ENCODE assay signal across 19 cellular contexts in genomic region chr2:235541016-235541415, GRCh38. TPM values are rescaled to one million over a fixed set of nuclear protein-coding genes. Genes with fewer than 3 reads are reported as not detected.
DNase-seq lines count a peak whose midpoint lies in the region; ATAC-seq and TF ChIP-seq lines count a peak whose summit lies in the region.
"Had no signal": no experiment of that assay in that cellular context is flagged by ENCODE, and none has a peak within 500 bp of the region (broad histone marks: within the 10 kb centered on the region; RNA-seq: fewer than 3 reads in every experiment).

No MANE protein-coding gene starts in this region.

- intact Hi-C loops in mucosa of descending colon (cut with DNase I, micrococcal nuclease), result no loop called here

- TF ChIP-seq CTCF in VCaP (conservative IDR thresholded peaks at IDR 0.05), result no peak
- TF ChIP-seq CTCF in mucosa of descending colon (IDR thresholded peaks at IDR 0.05), result no peak

- peak; percentile 42 for ATAC-seq in mucosa of descending colon

- no peaks in the 10 kb centered on the region for H3K9me3 ChIP-seq in mucosa of descending colon
- H3K9me3 ChIP-seq: Caco-2 had no signal

- H3K36me3 ChIP-seq in mucosa of descending colon (ENCODE audit: low read depth), result no peaks in the 10 kb centered on the region

- DNase-seq in DMS 273 (lab: John Stamatoyannopoulos, UW; ENCODE audit: unreplicated experiment) (peak; percentile 89), NCI-H2171 treated with DMSO at 0.1 percent for 48 hours (lab: John Stamatoyannopoulos, UW) (peak; percentile 61), mucosa of descending colon (peak in 2 of 3 donors; percentile 27 to 74), T1000 (lab: John Stamatoyannopoulos, UW) (no peak), NCI-H2081 (lab: John Stamatoyannopoulos, UW) (no peak)
- DNase-seq in activated CD4-positive, alpha-beta T cell treated with anti-CD3 and anti-CD28 coated beads, Interleukin-2, amount 50 U/mL, for 4 hours, result no peak
- DNase-seq: Caco-2; CD4-positive, CD25-positive, alpha-beta regulatory T cell; DMS79 treated with DMSO at 0.1 percent for 48 hours; H7; NCI-H1417; NCI-H1930; NCI-H226; NCI-H774; PC-9; Right ventricle myocardium superior had no signal

- peak overlapping the region; percentile 92 for H3K27ac ChIP-seq in VCaP
- H3K27ac ChIP-seq: HL-60, SK-N-MC had no signal

- no peak overlapping the region for H3K4me3 ChIP-seq in mucosa of descending colon
- H3K4me3 ChIP-seq: PC-9, SK-N-MC had no signal

- peaks cover 44% of the 10 kb centered on the region for H3K4me1 ChIP-seq in mucosa of descending colon (ENCODE audit: low read depth)

RNA-seq across cellular contexts. Expression of gene AGAP1, which starts 47.2 kb away (rescaled TPM):
- 100 to 1,000 TPM in 1 of 3 donors, 10 to 100 TPM in 2; 68.1 to 112 (median 88.9) TPM for total RNA-seq in mucosa of descending colon

Comparison
In these comparisons a context has a peak if more than half of its experiments do, and no peak if none do; other contexts are left out.
1. DNase-seq: peak in DMS 273 (single experiment), NCI-H2171 treated with DMSO at 0.1 percent for 48 hours (single experiment) and mucosa of descending colon (2 of 3); none in T1000 (single experiment), NCI-H2081 (0 of 2) and activated CD4-positive, alpha-beta T cell treated with anti-CD3 and anti-CD28 coated beads, Interleukin-2, amount 50 U/mL, for 4 hours (0 of 2).